ENCODE assay signal across 16 cellular contexts in the genomic region with DNA sequence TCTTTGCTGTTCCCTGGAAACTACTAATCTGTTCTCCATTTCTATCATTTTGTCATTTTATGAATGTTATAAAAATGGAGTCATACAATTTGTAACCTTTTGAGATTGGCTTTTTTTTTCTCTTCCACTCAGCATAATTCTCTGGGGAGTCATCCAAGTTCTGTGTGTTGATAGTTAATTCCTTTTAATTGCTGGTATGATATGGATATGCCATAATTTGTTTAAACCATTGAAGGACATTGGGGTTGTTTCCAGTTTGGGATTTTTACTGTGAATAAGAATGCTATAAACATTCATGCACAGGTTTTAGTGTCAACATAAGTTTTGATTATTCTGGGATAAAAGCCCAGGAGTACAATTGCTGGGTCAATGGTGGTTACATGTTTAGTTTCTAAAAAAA.
DNase-seq lines count a peak whose midpoint lies in the region; ATAC-seq and TF ChIP-seq lines count a peak whose summit lies in the region.
"Had no signal": no experiment of that assay in that cellular context is flagged by ENCODE, and none has a peak within 500 bp of the region (broad histone marks: within the 10 kb centered on the region; RNA-seq: fewer than 3 reads in every experiment).

No MANE protein-coding gene starts in this region.

- no TSS peak for BruUV-seq in IMR-90 (replicated peaks; lab: Mats Ljungman, UMichigan)

- H3K27me3 ChIP-seq in IMR-90 (ENCODE audit: control insufficient read depth, insufficient read depth, low read length): no peaks in the 10 kb centered on the region
- H3K27me3 ChIP-seq: BLaER1 had no signal

- H2BK5ac ChIP-seq in IMR-90 (ENCODE audit: low read depth, low read length, poor library complexity, severe bottlenecking): no peak overlapping the region

- no peak for ATAC-seq in IMR-90 (ENCODE audit: low read depth)
- peak; percentile 80 for ATAC-seq in left colon
- no peak for ATAC-seq in GM21390 (IDR thresholded peaks at IDR 0.05; ENCODE audit: unreplicated experiment)
- no peak for ATAC-seq in left cardiac atrium

- no peak overlapping the region for H2BK20ac ChIP-seq in IMR-90 (ENCODE audit: low read depth, low read length)

- H3K27ac ChIP-seq in IMR-90 (ENCODE audit: insufficient read depth, low read length): no peak overlapping the region
- H3K27ac ChIP-seq: BLaER1 had no signal

- peaks cover 8% of the 10 kb centered on the region; the same call in 1 of the 2 replicates for H3K9me1 ChIP-seq in IMR-90 (ENCODE audit: insufficient read depth, low read length)

- no peak overlapping the region for H4K91ac ChIP-seq in IMR-90 (ENCODE audit: insufficient read depth, low read depth, low read length)

- TF ChIP-seq CTCF in IMR-90 (conservative IDR thresholded peaks at IDR 0.05; ENCODE audit: low read depth, low read length): no peak

- no peaks in the 10 kb centered on the region for H4K20me1 ChIP-seq in IMR-90 (ENCODE audit: insufficient read depth, low read length)
- H4K20me1 ChIP-seq: BLaER1 had no signal

- no peak overlapping the region for H2AK9ac ChIP-seq in IMR-90 (replicated peaks; ENCODE audit: low read depth, low read length, poor library complexity)

- H2AK5ac ChIP-seq in IMR-90 (ENCODE audit: low read depth, low read length): no peak overlapping the region

- H3K4me3 ChIP-seq in IMR-90 (ENCODE audit: insufficient read depth, low read depth, low read length): no peak overlapping the region
- H3K4me3 ChIP-seq: BLaER1, HAP-1 had no signal

- no peak overlapping the region for H3K4ac ChIP-seq in IMR-90 (ENCODE audit: low read depth, low read length)

- H4K8ac ChIP-seq in IMR-90 (ENCODE audit: low read depth in 2 of 2, low read length in 2 of 2): no peak overlapping the region

- H3K79me1 ChIP-seq in IMR-90 (ENCODE audit: low read depth in 1 of 2, low read length in 2 of 2): no peaks in the 10 kb centered on the region

- no peak for TF ChIP-seq POLR2A in IMR-90 (IDR thresholded peaks at IDR 0.05; ENCODE audit: low read depth, low read length)

- peak overlapping the region; percentile 23; the same call in 1 of the 2 replicates for H4K5ac ChIP-seq in IMR-90 (ENCODE audit: low read depth, low read length)

- H3K23ac ChIP-seq in IMR-90 (ENCODE audit: low read depth, low read length): no peak overlapping the region

- intact Hi-C loops in IMR-90 (cut with micrococcal nuclease): no loop called here
- intact Hi-C loops in left colon (cut with DNase I, micrococcal nuclease): no loop called here
- intact Hi-C loops in posterior vena cava (cut with DNase I): no loop called here
- intact Hi-C loops in left cardiac atrium (cut with DNase I): no loop called here

- H3K4me2 ChIP-seq in IMR-90 (ENCODE audit: low read depth, low read length): no peak overlapping the region
- H3K4me2 ChIP-seq: BLaER1 had no signal

- no peaks in the 10 kb centered on the region; the same call in 1 of the 2 replicates for H3K9me3 ChIP-seq in IMR-90 (ENCODE audit: control insufficient read depth, insufficient read depth, low read length)
- H3K9me3 ChIP-seq: BLaER1, HAP-1 had no signal

- peaks cover 12% of the 10 kb centered on the region for H3K4me1 ChIP-seq in IMR-90 (ENCODE audit: control insufficient read depth, insufficient read depth, low read length)
- H3K4me1 ChIP-seq: BLaER1, HAP-1 had no signal

- TF ChIP-seq RAD21 in IMR-90 (IDR thresholded peaks at IDR 0.05; ENCODE audit: low read length): no peak

- no peaks in the 10 kb centered on the region for H3K36me3 ChIP-seq in IMR-90 (ENCODE audit: control insufficient read depth, insufficient read depth, low read length)
- H3K36me3 ChIP-seq: BLaER1, HAP-1 had no signal

- H3K14ac ChIP-seq in IMR-90 (replicated peaks; ENCODE audit: low read depth, low read length): no peak overlapping the region

- CTCF ChIA-PET in IMR-90 (lab: Yijun Ruan, JAX): no interaction called here

- no peak overlapping the region for H3K9ac ChIP-seq in IMR-90 (ENCODE audit: low read depth, low read length)
- H3K9ac ChIP-seq: BLaER1 had no signal

- H3K18ac ChIP-seq in IMR-90 (ENCODE audit: low read depth, low read length): peak overlapping the region; percentile 62; the same call in 1 of the 2 replicates

- no peak overlapping the region for H2BK15ac ChIP-seq in IMR-90 (ENCODE audit: low read depth, low read length)

- POLR2A ChIA-PET in IMR-90 (lab: Charles Lee; ENCODE audit: unreplicated experiment): no interaction called here

- H3K56ac ChIP-seq in IMR-90 (ENCODE audit: extremely low read depth, insufficient read depth, low read length): no peak overlapping the region

- in situ Hi-C loops in IMR-90 (cut with MboI; ENCODE audit: low sequenced_read_pairs): no loop called here

- dilution Hi-C loops in IMR-90 (cut with HindIII; ENCODE audit: low sequenced_read_pairs, unreplicated experiment): no loop called here

- H2BK120ac ChIP-seq in IMR-90 (ENCODE audit: low read depth, low read length): no peak overlapping the region

- no peak overlapping the region for H2AFZ ChIP-seq in IMR-90 (replicated peaks; ENCODE audit: low read length, poor library complexity)

- DNase-seq in NCI-H1092 treated with DMSO at 0.1 percent for 48 hours (lab: John Stamatoyannopoulos, UW): peak; percentile 1
- DNase-seq in NCI-H1092 (lab: John Stamatoyannopoulos, UW): no peak
- DNase-seq in IMR-90: no peak
- peak; percentile 28 for DNase-seq in NCI-H748 (lab: John Stamatoyannopoulos, UW; ENCODE audit: unreplicated experiment)
- no peak for DNase-seq in left colon
- DNase-seq in posterior vena cava (ENCODE audit: low spot score): no peak
- no peak for DNase-seq in left cardiac atrium
- DNase-seq: 8988T; AML-193; Calu3; CD8-positive, alpha-beta memory T cell; DMS 273 treated with DMSO at 0.1 percent for 48 hours; EL had no signal

TF ChIP-seq in IMR-90, 13 proteins besides CTCF, POLR2A, EP300 and RAD21:
- TF ChIP-seq CHD1 (IDR thresholded peaks at IDR 0.05; ENCODE audit: low read depth, low read length): no peak
- TF ChIP-seq RCOR1 (IDR thresholded peaks at IDR 0.05; ENCODE audit: insufficient replicate concordance, low read length): no peak
- TF ChIP-seq, protein P1, sequence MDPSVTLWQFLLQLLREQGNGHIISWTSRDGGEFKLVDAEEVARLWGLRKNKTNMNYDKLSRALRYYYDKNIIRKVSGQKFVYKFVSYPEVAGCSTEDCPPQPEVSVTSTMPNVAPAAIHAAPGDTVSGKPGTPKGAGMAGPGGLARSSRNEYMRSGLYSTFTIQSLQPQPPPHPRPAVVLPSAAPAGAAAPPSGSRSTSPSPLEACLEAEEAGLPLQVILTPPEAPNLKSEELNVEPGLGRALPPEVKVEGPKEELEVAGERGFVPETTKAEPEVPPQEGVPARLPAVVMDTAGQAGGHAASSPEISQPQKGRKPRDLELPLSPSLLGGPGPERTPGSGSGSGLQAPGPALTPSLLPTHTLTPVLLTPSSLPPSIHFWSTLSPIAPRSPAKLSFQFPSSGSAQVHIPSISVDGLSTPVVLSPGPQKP (IDR thresholded peaks at IDR 0.05; ENCODE audit: borderline replicate concordance, low read depth, low read length): no peak
- TF ChIP-seq BHLHE40 (IDR thresholded peaks at IDR 0.05; ENCODE audit: low read depth, low read length): no peak
- TF ChIP-seq RFX5 (IDR thresholded peaks at IDR 0.05; ENCODE audit: low read depth, low read length): no peak

Comparison
In these comparisons a context has a peak if more than half of its experiments do, and no peak if none do; other contexts are left out.
1. DNase-seq: peak in NCI-H1092 treated with DMSO at 0.1 percent for 48 hours (single experiment) and NCI-H748 (single experiment); none in NCI-H1092 (single experiment), IMR-90 (single experiment), left colon (0 of 2), posterior vena cava (single experiment) and left cardiac atrium (single experiment).